Comparison of ENCODE assay signal across 36 cellular contexts in the genomic region with DNA sequence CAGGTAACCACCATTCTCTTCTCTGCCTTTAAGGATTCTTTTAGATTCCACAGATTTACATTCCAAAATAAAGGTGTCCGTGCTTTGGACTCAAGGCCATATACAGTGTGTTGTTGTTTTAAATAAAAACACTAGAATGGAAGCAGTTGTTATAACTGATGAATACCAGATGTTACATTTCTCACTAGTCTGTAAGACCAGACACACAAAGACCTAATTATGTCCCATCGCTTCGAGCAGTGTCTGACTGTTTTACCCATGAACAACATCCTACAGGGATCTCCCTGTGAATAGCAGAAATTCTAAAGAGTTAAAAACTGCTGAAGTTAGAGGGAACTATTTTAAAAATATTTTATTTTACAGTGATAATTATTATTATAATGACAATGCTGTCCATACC.
DNase-seq lines count a peak whose midpoint lies in the region; ATAC-seq, FAIRE-seq and TF ChIP-seq lines count a peak whose summit lies in the region.
"Had no signal": no experiment of that assay in that cellular context is flagged by ENCODE, and none has a peak within 500 bp of the region (broad histone marks: within the 10 kb centered on the region; RNA-seq: fewer than 3 reads in every experiment).

No MANE protein-coding gene starts in this region.

- CTCF ChIA-PET in H1 (lab: Charles Lee; ENCODE audit: partially characterized antibody): interaction anchor here (0.6 to 1.3 kb wide), 2 partner anchors 601 to 1542 kb away, joined by 3 to 4 read pairs; no protein-coding TSS in a partner anchor

- no peaks in the 10 kb centered on the region for H4K20me1 ChIP-seq in H1 (replicated peaks in 1 of 2; ENCODE audit: control insufficient read depth in 1 of 2, insufficient read depth in 2 of 2, low read length in 2 of 2)

- H3K9me3 ChIP-seq in H1 (ENCODE audit: insufficient read depth in 2 of 2, low read depth in 1 of 2, low read length in 1 of 2) (no peaks in the 10 kb centered on the region; a peak in 1 of 4 replicates), T-helper 17 cell (ENCODE audit: control insufficient read depth, low read length, poor library complexity, severe bottlenecking) (no peaks in the 10 kb centered on the region)
- H3K9me3 ChIP-seq: HAP-1, psoas muscle, stomach, thyroid gland, uterus had no signal

- no peak overlapping the region for H2BK20ac ChIP-seq in H1 (ENCODE audit: low read length)

- H3K4me1 ChIP-seq in H1 (replicated peaks in 1 of 4; ENCODE audit: control insufficient read depth in 3 of 4, insufficient read depth in 4 of 4, low read length in 3 of 4): no peaks in the 10 kb centered on the region
- H3K4me1 ChIP-seq: HAP-1, psoas muscle, thyroid gland, uterus had no signal

- DNase-seq in EH (ENCODE audit: low read depth): peak; percentile 49
- DNase-seq in SK-N-DZ (ENCODE audit: low spot score): peak; percentile 63
- DNase-seq in H1 (ENCODE audit: low read depth in 1 of 2, low spot score in 2 of 2): no peak
- DNase-seq in medulla oblongata (ENCODE audit: extremely low spot score): peak; percentile 24
- no peak for DNase-seq in dermis blood vessel endothelial cell
- DNase-seq in T-helper 17 cell: no peak
- DNase-seq: activated CD8-positive, alpha-beta memory T cell treated with anti-CD3 and anti-CD28 coated beads, Interleukin-2, amount 10 ng/mL, durations not matched to agents 7 days and 5 days; activated gamma-delta T cell; activated naive CD8-positive, alpha-beta T cell treated with anti-CD3 and anti-CD28 coated beads, Interleukin-2, amount 10 ng/mL, durations not matched to agents 7 days and 5 days; activated T-cell treated with anti-CD3 and anti-CD28 coated beads, Interleukin-2, amount 50 U/mL, for 4 hours; CD4-positive, CD25-positive, alpha-beta regulatory T cell; head of caudate nucleus; kidney; midbrain; naive B cell; NCI-H1048; NCI-H2107; nucleus accumbens; psoas muscle; SIG-M5; stimulated activated CD4-positive, alpha-beta T cell treated with anti-CD3 and anti-CD28 coated beads, Interleukin-12 subunit alpha, Interleukin-12 subunit beta, amount 100 ng/mL, for 4 hours; stimulated activated CD4-positive, alpha-beta T cell treated with anti-CD3 and anti-CD28 coated beads, Interleukin-2, amount 100 ng/mL, for 48 hours; stomach; thyroid gland; uterus had no signal

- no peaks in the 10 kb centered on the region for H3K36me3 ChIP-seq in H1 (ENCODE audit: control insufficient read depth in 2 of 4, insufficient read depth in 4 of 4, low read length in 3 of 4)
- H3K36me3 ChIP-seq: HAP-1, stomach, thyroid gland, uterus had no signal

- POLR2A ChIA-PET in H1 (lab: Charles Lee; ENCODE audit: partially characterized antibody): no interaction called here

- no peak overlapping the region for H2BK120ac ChIP-seq in H1 (replicated peaks; ENCODE audit: low read depth, low read length)

- H3K18ac ChIP-seq in H1 (ENCODE audit: extremely low read depth, low read length): no peak overlapping the region

- no peaks in the 10 kb centered on the region for H3K79me1 ChIP-seq in H1 (ENCODE audit: low read depth, low read length)

- no peak overlapping the region for H4K5ac ChIP-seq in H1 (ENCODE audit: insufficient read length, low read depth, low read length)

- no peaks in the 10 kb centered on the region for H3K27me3 Mint-ChIP-seq in T-helper 17 cell
- H3K27me3 Mint-ChIP-seq: activated CD8-positive, alpha-beta memory T cell treated with anti-CD3 and anti-CD28 coated beads, Interleukin-2, amount 10 ng/mL, durations not matched to agents 7 days and 5 days; activated naive CD8-positive, alpha-beta T cell treated with anti-CD3 and anti-CD28 coated beads, Interleukin-2, amount 10 ng/mL, durations not matched to agents 7 days and 5 days; CD4-positive, CD25-positive, alpha-beta regulatory T cell; central memory CD8-positive, alpha-beta T cell; IgD-negative memory B cell; naive B cell had no signal

- H4K91ac ChIP-seq in H1 (replicated peaks; ENCODE audit: insufficient read length, low read length): no peak overlapping the region

- no peaks in the 10 kb centered on the region for H3K36me3 Mint-ChIP-seq in T-helper 17 cell (ENCODE audit: low read depth)
- H3K36me3 Mint-ChIP-seq: activated CD8-positive, alpha-beta memory T cell treated with anti-CD3 and anti-CD28 coated beads, Interleukin-2, amount 10 ng/mL, durations not matched to agents 7 days and 5 days; activated naive CD8-positive, alpha-beta T cell treated with anti-CD3 and anti-CD28 coated beads, Interleukin-2, amount 10 ng/mL, durations not matched to agents 7 days and 5 days; CD4-positive, CD25-positive, alpha-beta regulatory T cell; IgD-negative memory B cell; naive B cell had no signal

- no peak overlapping the region for H2BK12ac ChIP-seq in H1 (ENCODE audit: low read depth, low read length)

- no peak overlapping the region for H4K8ac ChIP-seq in H1 (ENCODE audit: extremely low read depth, insufficient read depth, low read length)

- H3K23ac ChIP-seq in H1 (ENCODE audit: insufficient read length): no peak overlapping the region

- no peak overlapping the region for H3K9ac ChIP-seq in H1 (replicated peaks in 1 of 4; ENCODE audit: extremely low read depth in 1 of 4, low read depth in 3 of 4, low read length in 3 of 4)

- H3K27me3 ChIP-seq in H1 (replicated peaks in 1 of 4; ENCODE audit: control insufficient read depth in 3 of 4, extremely low read depth in 1 of 4, insufficient read depth in 3 of 4, low read length in 3 of 4): no peaks in the 10 kb centered on the region
- H3K27me3 ChIP-seq: stomach, thyroid gland, uterus had no signal

- no peak for TF ChIP-seq EP300 in H1 (IDR thresholded peaks at IDR 0.05; ENCODE audit: borderline replicate concordance in 1 of 2, low read depth in 2 of 2, low read length in 2 of 2)

- no peak overlapping the region for H2BK15ac ChIP-seq in H1 (ENCODE audit: low read length)

- H3K4me3 ChIP-seq in H1 (ENCODE audit: extremely low read depth in 1 of 4, insufficient read depth in 2 of 4, low read depth in 3 of 4, low read length in 4 of 4): no peak overlapping the region
- H3K4me3 ChIP-seq: HAP-1, psoas muscle, stomach, thyroid gland, uterus had no signal

- TF ChIP-seq CTCF in H1 (IDR thresholded peaks at IDR 0.05; ENCODE audit: control extremely low read depth in 1 of 3, insufficient read depth in 1 of 3, low read depth in 1 of 3, low read length in 3 of 3): no peak

- no peak overlapping the region for H3K14ac ChIP-seq in H1 (ENCODE audit: insufficient read length)

- H3K27ac ChIP-seq in H1 (ENCODE audit: low read depth, low read length): no peak overlapping the region
- H3K27ac ChIP-seq: psoas muscle, stomach, thyroid gland, uterus had no signal

- H3K79me2 ChIP-seq in H1 (ENCODE audit: control insufficient read depth in 1 of 2, insufficient read depth in 2 of 2, low read length in 2 of 2): no peaks in the 10 kb centered on the region

- TF ChIP-seq RAD21 in H1 (IDR thresholded peaks at IDR 0.05 in 1 of 2, conservative IDR thresholded peaks at IDR 0.05 in 1 of 2; ENCODE audit: low read depth in 2 of 2, low read length in 2 of 2): no peak

- no peak overlapping the region for H3K27ac Mint-ChIP-seq in T-helper 17 cell
- H3K27ac Mint-ChIP-seq: activated CD8-positive, alpha-beta memory T cell treated with anti-CD3 and anti-CD28 coated beads, Interleukin-2, amount 10 ng/mL, durations not matched to agents 7 days and 5 days; activated naive CD8-positive, alpha-beta T cell treated with anti-CD3 and anti-CD28 coated beads, Interleukin-2, amount 10 ng/mL, durations not matched to agents 7 days and 5 days; CD4-positive, CD25-positive, alpha-beta regulatory T cell; IgD-negative memory B cell; naive B cell; T-helper 1 cell treated with Interleukin-12 subunit alpha and Interleukin-12 subunit beta and Interleukin-4 antibody, amounts not matched to agents 30 μg/mL and 1 μg/mL, for 36 hours had no signal

- no peak for TF ChIP-seq POLR2A in H1 (IDR thresholded peaks at IDR 0.05; ENCODE audit: control extremely low read depth in 1 of 2, low read depth in 2 of 2, low read length in 2 of 2)

- 98% methylated on average over 3 of the region's 3 CpGs; no CpG with 5 or more reads in 1 of the 2 experiments for WGBS in H1 (ENCODE audit: extremely low coverage in 1 of 2, insufficient coverage in 1 of 2, insufficient read length in 1 of 2, insufficient replicate concordance in 2 of 2, low coverage in 1 of 2, low lambda C conversion rate in 2 of 2, missing lambda C conversion rate in 1 of 2), 2 experiments

- H3K56ac ChIP-seq in H1 (replicated peaks; ENCODE audit: insufficient read length, low read depth, low read length): no peak overlapping the region

- no peak overlapping the region for H3K4ac ChIP-seq in H1 (replicated peaks; ENCODE audit: insufficient read length, low read depth, low read length)

- no peak for FAIRE-seq in H1 (lab: Jason Lieb, UNC)
- FAIRE-seq: A204.1, endothelial cell of umbilical vein, GM18507, kidney, RCC 7860 had no signal

- H2AK5ac ChIP-seq in H1 (ENCODE audit: low read depth, low read length): no peak overlapping the region

- H3K23me2 ChIP-seq in H1 (ENCODE audit: low read depth, low read length): no peaks in the 10 kb centered on the region

- 0 out of 2 replicates have a peak overlapping the region, but pooled peaks have one; percentile 51 for H2AFZ ChIP-seq in H1 (ENCODE audit: low read length)

- ATAC-seq in T-helper 17 cell (no peak), GM21423 (IDR thresholded peaks at IDR 0.05; ENCODE audit: unreplicated experiment) (no peak), HG02852 (IDR thresholded peaks at IDR 0.05; ENCODE audit: unreplicated experiment) (no peak)
- ATAC-seq: activated CD8-positive, alpha-beta memory T cell treated with anti-CD3 and anti-CD28 coated beads, Interleukin-2, amount 10 ng/mL, durations not matched to agents 7 days and 5 days; activated T-cell treated with anti-CD3 and anti-CD28 coated beads, Interleukin-2, amount 50 U/mL, for 4 hours; psoas muscle; sciatic nerve had no signal

- no peaks in the 10 kb centered on the region for H3K4me1 Mint-ChIP-seq in T-helper 17 cell
- H3K4me1 Mint-ChIP-seq: activated CD8-positive, alpha-beta memory T cell treated with anti-CD3 and anti-CD28 coated beads, Interleukin-2, amount 10 ng/mL, durations not matched to agents 7 days and 5 days; activated naive CD8-positive, alpha-beta T cell treated with anti-CD3 and anti-CD28 coated beads, Interleukin-2, amount 10 ng/mL, durations not matched to agents 7 days and 5 days; central memory CD8-positive, alpha-beta T cell; IgD-negative memory B cell; naive B cell had no signal

- no peak overlapping the region for H2BK5ac ChIP-seq in H1 (ENCODE audit: low read depth, low read length)

- no peak overlapping the region for H3K4me2 ChIP-seq in H1 (ENCODE audit: insufficient read depth in 1 of 2, low read depth in 2 of 2, low read length in 2 of 2)

- no peak overlapping the region for H3K4me3 Mint-ChIP-seq in T-helper 17 cell
- H3K4me3 Mint-ChIP-seq: activated CD8-positive, alpha-beta memory T cell treated with anti-CD3 and anti-CD28 coated beads, Interleukin-2, amount 10 ng/mL, durations not matched to agents 7 days and 5 days; activated naive CD8-positive, alpha-beta T cell treated with anti-CD3 and anti-CD28 coated beads, Interleukin-2, amount 10 ng/mL, durations not matched to agents 7 days and 5 days; activated T-cell treated with anti-CD3 and anti-CD28 coated beads, Interleukin-2, amount 50 U/mL, for 4 hours; CD4-positive, CD25-positive, alpha-beta regulatory T cell; central memory CD8-positive, alpha-beta T cell; naive B cell; T-helper 1 cell treated with Interleukin-12 subunit alpha and Interleukin-12 subunit beta and Interleukin-4 antibody, amounts not matched to agents 30 μg/mL and 1 μg/mL, for 36 hours had no signal

Comparison
In these comparisons a context has a peak if more than half of its experiments do, and no peak if none do; other contexts are left out.
1. DNase-seq: peak in EH (single experiment), SK-N-DZ (single experiment) and medulla oblongata (single experiment); none in H1 (0 of 2), dermis blood vessel endothelial cell (single experiment) and T-helper 17 cell (0 of 3).